Comparison of ENCODE assay signal across 21 cellular contexts in genomic region chr21:33345751-33346238, GRCh38. TPM values are rescaled to one million over a fixed set of nuclear protein-coding genes. Genes with fewer than 3 reads are reported as not detected.
DNase-seq lines count a peak whose midpoint lies in the region; ATAC-seq and TF ChIP-seq lines count a peak whose summit lies in the region.
"Had no signal": no experiment of that assay in that cellular context is flagged by ENCODE, and none has a peak within 500 bp of the region (broad histone marks: within the 10 kb centered on the region; RNA-seq: fewer than 3 reads in every experiment).

No MANE protein-coding gene starts in this region.

- peak overlapping the region; percentile 56 for H3K27ac Mint-ChIP-seq in activated naive CD8-positive, alpha-beta T cell
- H3K27ac Mint-ChIP-seq in activated naive CD8-positive, alpha-beta T cell treated with anti-CD3 and anti-CD28 coated beads for 36 hours, result no peak overlapping the region
- peak overlapping the region; percentile 42 for H3K27ac Mint-ChIP-seq in CD8-positive, alpha-beta T cell
- peak overlapping the region; percentile 11 for H3K27ac Mint-ChIP-seq in central memory CD8-positive, alpha-beta T cell (ENCODE audit: low read depth)
- H3K27ac Mint-ChIP-seq: HFFc6 had no signal

- DNase-seq in activated naive CD8-positive, alpha-beta T cell treated with anti-CD3 and anti-CD28 coated beads for 36 hours, result no peak
- DNase-seq in CD8-positive, alpha-beta T cell, result no peak
- DNase-seq in central memory CD8-positive, alpha-beta T cell (ENCODE audit: low spot score in 2 of 2), result no peak
- DNase-seq in smooth muscle cell (lab: John Stamatoyannopoulos, UW; ENCODE audit: unreplicated experiment), result no peak
- DNase-seq in stimulated activated CD4-positive, alpha-beta T cell treated with anti-CD3 and anti-CD28 coated beads, Interleukin-15, amount 100 ng/mL, for 24 hours, result no peak
- DNase-seq in NCI-H2081 treated with DMSO at 0.1 percent for 48 hours (lab: John Stamatoyannopoulos, UW), result no peak
- no peak for DNase-seq in cerebellar nuclear complex (lab: John Stamatoyannopoulos, UW)
- DNase-seq: COR-L47, DMS 273 treated with DMSO at 0.1 percent for 48 hours, DND-41, HFFc6, NCI-H1417 treated with DMSO at 0.1 percent for 48 hours, NCI-H187 treated with DMSO at 0.1 percent for 48 hours, NCI-H226, NCI-H524, RPMI8226, SIG-M5 had no signal

- peaks cover 24% of the 10 kb centered on the region for H3F3A ChIP-seq in smooth muscle cell (ENCODE audit: low read depth)

- H2AFZ ChIP-seq in smooth muscle cell (ENCODE audit: low read depth), result no peak overlapping the region

- H3K27ac ChIP-seq in CD8-positive, alpha-beta T cell (ENCODE audit: low read depth, low read length), result no peak overlapping the region
- H3K27ac ChIP-seq in smooth muscle cell (ENCODE audit: low read depth), result peak overlapping the region; percentile 72
- H3K27ac ChIP-seq: A549; BLaER1 treated with 17β-estradiol and CSF1 and Interleukin-3, amounts not matched to agents 10 nM and 100 nM had no signal

- no peak overlapping the region for H3K4me3 Mint-ChIP-seq in activated naive CD8-positive, alpha-beta T cell
- H3K4me3 Mint-ChIP-seq in activated naive CD8-positive, alpha-beta T cell treated with anti-CD3 and anti-CD28 coated beads for 36 hours, result no peak overlapping the region
- H3K4me3 Mint-ChIP-seq in CD8-positive, alpha-beta T cell, result no peak overlapping the region
- no peak overlapping the region for H3K4me3 Mint-ChIP-seq in central memory CD8-positive, alpha-beta T cell
- H3K4me3 Mint-ChIP-seq: HFFc6 had no signal

- no peak for ATAC-seq in CD8-positive, alpha-beta T cell
- ATAC-seq in central memory CD8-positive, alpha-beta T cell (replicated peaks; ENCODE audit: extremely low read depth, poor library complexity, severe bottlenecking), result no peak
- ATAC-seq: A549, HepG2 had no signal

- intact Hi-C loops in CD8-positive, alpha-beta T cell (cut with DNase I, micrococcal nuclease), result loop anchor here in 1 of 2 experiments (5.0 kb wide), 1 partner anchor 262 kb away; no protein-coding TSS in a partner anchor

- H3K4me2 ChIP-seq in smooth muscle cell, result no peak overlapping the region
- H3K4me2 ChIP-seq: A549; BLaER1 treated with 17β-estradiol and CSF1 and Interleukin-3, amounts not matched to agents 10 nM and 100 nM had no signal

- H3K79me2 ChIP-seq in smooth muscle cell (ENCODE audit: low read depth), result no peaks in the 10 kb centered on the region

- peaks cover 8% of the 10 kb centered on the region for H4K20me1 ChIP-seq in smooth muscle cell (ENCODE audit: low read depth)

- H3K27me3 Mint-ChIP-seq in activated naive CD8-positive, alpha-beta T cell, result no peaks in the 10 kb centered on the region
- no peaks in the 10 kb centered on the region for H3K27me3 Mint-ChIP-seq in activated naive CD8-positive, alpha-beta T cell treated with anti-CD3 and anti-CD28 coated beads for 36 hours
- no peaks in the 10 kb centered on the region for H3K27me3 Mint-ChIP-seq in CD8-positive, alpha-beta T cell (ENCODE audit: low read depth)
- no peaks in the 10 kb centered on the region for H3K27me3 Mint-ChIP-seq in central memory CD8-positive, alpha-beta T cell

- CTCF ChIA-PET in CD8-positive, alpha-beta T cell (lab: Charles Lee), result interaction anchor here (0.6 to 7.9 kb wide), 6 partner anchors 15 to 405 kb away, joined by 3 to 47 read pairs (median 4); no protein-coding TSS in a partner anchor

- no peak for TF ChIP-seq CTCF in CD8-positive, alpha-beta T cell (IDR thresholded peaks at IDR 0.05)
- no peak for TF ChIP-seq CTCF in smooth muscle cell (IDR thresholded peaks at IDR 0.05; ENCODE audit: borderline replicate concordance, insufficient read depth, poor library complexity, severe bottlenecking)

- peaks cover 12% of the 10 kb centered on the region for H3K4me1 ChIP-seq in CD8-positive, alpha-beta T cell (ENCODE audit: insufficient read depth, low read length)
- H3K4me1 ChIP-seq in smooth muscle cell (ENCODE audit: low read depth), result no peaks in the 10 kb centered on the region
- H3K4me1 ChIP-seq: A549 had no signal

- POLR2A ChIA-PET in CD8-positive, alpha-beta T cell (lab: Charles Lee), result interaction anchor here (2.9 kb wide), 1 partner anchor 16 kb away, joined by 11 read pairs; no protein-coding TSS in a partner anchor

- no peaks in the 10 kb centered on the region for H3K9me3 Mint-ChIP-seq in activated naive CD8-positive, alpha-beta T cell (ENCODE audit: low read depth)
- H3K9me3 Mint-ChIP-seq in activated naive CD8-positive, alpha-beta T cell treated with anti-CD3 and anti-CD28 coated beads for 36 hours, result no peaks in the 10 kb centered on the region
- H3K9me3 Mint-ChIP-seq in CD8-positive, alpha-beta T cell, result no peaks in the 10 kb centered on the region
- H3K9me3 Mint-ChIP-seq in central memory CD8-positive, alpha-beta T cell, result no peaks in the 10 kb centered on the region
- H3K9me3 Mint-ChIP-seq: HFFc6 had no signal

- no peak overlapping the region for H3K9ac ChIP-seq in smooth muscle cell (ENCODE audit: low read depth)
- H3K9ac ChIP-seq: BLaER1 treated with 17β-estradiol and CSF1 and Interleukin-3, amounts not matched to agents 10 nM and 100 nM had no signal

- peaks cover 31% of the 10 kb centered on the region for H3K36me3 ChIP-seq in CD8-positive, alpha-beta T cell (ENCODE audit: insufficient read depth, low read length)
- H3K36me3 ChIP-seq in smooth muscle cell (ENCODE audit: low read depth), result peaks cover 15% of the 10 kb centered on the region

- H3K36me3 Mint-ChIP-seq in activated naive CD8-positive, alpha-beta T cell, result peaks cover 8% of the 10 kb centered on the region
- peaks cover 16% of the 10 kb centered on the region for H3K36me3 Mint-ChIP-seq in activated naive CD8-positive, alpha-beta T cell treated with anti-CD3 and anti-CD28 coated beads for 36 hours
- peaks cover 72% of the 10 kb centered on the region for H3K36me3 Mint-ChIP-seq in CD8-positive, alpha-beta T cell
- peaks cover 50% of the 10 kb centered on the region for H3K36me3 Mint-ChIP-seq in central memory CD8-positive, alpha-beta T cell (ENCODE audit: insufficient read depth)

- no peak overlapping the region for H3K4me3 ChIP-seq in CD8-positive, alpha-beta T cell (ENCODE audit: low read depth, low read length)
- H3K4me3 ChIP-seq in smooth muscle cell, result no peak overlapping the region
- H3K4me3 ChIP-seq: A549; BLaER1 treated with 17β-estradiol and CSF1 and Interleukin-3, amounts not matched to agents 10 nM and 100 nM had no signal

- H3K4me1 Mint-ChIP-seq in activated naive CD8-positive, alpha-beta T cell (ENCODE audit: low read depth), result peaks cover 22% of the 10 kb centered on the region
- peaks cover 9% of the 10 kb centered on the region for H3K4me1 Mint-ChIP-seq in activated naive CD8-positive, alpha-beta T cell treated with anti-CD3 and anti-CD28 coated beads for 36 hours
- peaks cover 18% of the 10 kb centered on the region for H3K4me1 Mint-ChIP-seq in CD8-positive, alpha-beta T cell (ENCODE audit: low read depth)
- no peaks in the 10 kb centered on the region for H3K4me1 Mint-ChIP-seq in central memory CD8-positive, alpha-beta T cell

- H3K9me3 ChIP-seq in CD8-positive, alpha-beta T cell (ENCODE audit: low read length), result no peaks in the 10 kb centered on the region
- H3K9me3 ChIP-seq in smooth muscle cell (replicated peaks; ENCODE audit: low read depth), result no peaks in the 10 kb centered on the region
- H3K9me3 ChIP-seq: A549; BLaER1 treated with 17β-estradiol and CSF1 and Interleukin-3, amounts not matched to agents 10 nM and 100 nM had no signal

- H3K27me3 ChIP-seq in CD8-positive, alpha-beta T cell (ENCODE audit: insufficient read depth, low read length), result no peaks in the 10 kb centered on the region
- no peaks in the 10 kb centered on the region for H3K27me3 ChIP-seq in smooth muscle cell (ENCODE audit: low read depth)
- H3K27me3 ChIP-seq: BLaER1 treated with 17β-estradiol and CSF1 and Interleukin-3, amounts not matched to agents 10 nM and 100 nM had no signal

- WGBS in smooth muscle cell (ENCODE audit: low lambda C conversion rate), result 80% methylated on average over 5 of the region's 5 CpGs

RNA-seq across cellular contexts. Expression of gene IFNAR1, which starts 21.0 kb away (rescaled TPM):
- total RNA-seq in activated naive CD8-positive, alpha-beta T cell treated with anti-CD3 and anti-CD28 coated beads for 36 hours, result 10 to 100 TPM; 32.3 to 34.7 TPM
- 10 to 100 TPM; 15.1 to 18.6 TPM for total RNA-seq in CD8-positive, alpha-beta T cell
- 56.6 and 93.0 TPM in 2 replicates for total RNA-seq in smooth muscle cell
- 36.7 and 37.1 TPM in 2 replicates for polyA plus RNA-seq in smooth muscle cell

RNA-seq across cellular contexts. Expression of gene IFNGR2, which starts 57.4 kb away (rescaled TPM):
- total RNA-seq in activated naive CD8-positive, alpha-beta T cell treated with anti-CD3 and anti-CD28 coated beads for 36 hours, result 1 to 10 TPM; 5.6 to 5.7 TPM
- 10 to 100 TPM; 10.1 to 10.7 TPM for total RNA-seq in CD8-positive, alpha-beta T cell
- total RNA-seq in smooth muscle cell, result 117 and 134 TPM in 2 replicates
- 127 and 132 TPM in 2 replicates for polyA plus RNA-seq in smooth muscle cell

Comparison
In these comparisons a context has a peak if more than half of its experiments do, and no peak if none do; other contexts are left out.
1. RNA of gene IFNGR2, which starts 57.4 kb away (total RNA-seq): 117 to 134 TPM in smooth muscle cell; 10.1 to 10.7 TPM in CD8-positive, alpha-beta T cell and 5.6 to 5.7 TPM in activated naive CD8-positive, alpha-beta T cell treated with anti-CD3 and anti-CD28 coated beads for 36 hours; every median in the first group is over 10 times any median in the second.